ENCODE assay signal across 9 cellular contexts in genomic region chr5:151612689-151613427, GRCh38. TPM values are rescaled to one million over a fixed set of nuclear protein-coding genes. Genes with fewer than 3 reads are reported as not detected.
A peak's percentile ranks its signal among the peaks of the same experiment; 100 is the strongest.
DNase-seq lines count a peak whose midpoint lies in the region; ATAC-seq, FAIRE-seq and TF ChIP-seq lines count a peak whose summit lies in the region.
"Had no signal": no experiment of that assay in that cellular context is flagged by ENCODE, and none has a peak within 500 bp of the region (broad histone marks: within the 10 kb centered on the region; RNA-seq: fewer than 3 reads in every experiment).

No MANE protein-coding gene starts in this region.

- no peak for TF ChIP-seq CTCF in GM12865 (IDR thresholded peaks at IDR 0.05; ENCODE audit: insufficient read depth, low read depth, low read length, missing control alignments)
- TF ChIP-seq CTCF in HEK293 (tag by site-specific recombination; IDR thresholded peaks at IDR 0.05), result no peak
- no peak for TF ChIP-seq CTCF in epithelial cell of esophagus (IDR thresholded peaks at IDR 0.05; ENCODE audit: insufficient read depth, low read depth, low read length, missing control alignments)
- TF ChIP-seq CTCF in adrenal gland (IDR thresholded peaks at IDR 0.05), result no peak

- peaks cover 11 to 17% of the 10 kb centered on the region in 2 donors for H3K4me1 Mint-ChIP-seq in stimulated activated naive B cell treated with anti-CD40 and anti-IgM and Interleukin-4, amounts not matched to agents 10 μg/mL and 1 μg/mL and 100 μg/mL, for 72 hours

- peaks cover 0 to 3% of the 10 kb centered on the region in 2 donors for H3K9me3 Mint-ChIP-seq in stimulated activated naive B cell treated with anti-CD40 and anti-IgM and Interleukin-4, amounts not matched to agents 10 μg/mL and 1 μg/mL and 100 μg/mL, for 72 hours

- no peak for FAIRE-seq in RCC 7860 (lab: Jason Lieb, UNC)

- POLR2A ChIA-PET in HEK293 (lab: Yijun Ruan, JAX), result no interaction called here

- H3K27me3 Mint-ChIP-seq in stimulated activated naive B cell treated with anti-CD40 and anti-IgM and Interleukin-4, amounts not matched to agents 10 μg/mL and 1 μg/mL and 100 μg/mL, for 72 hours, result peaks cover 22 to 23% of the 10 kb centered on the region in 2 donors

- CTCF ChIA-PET in HEK293 (lab: Yijun Ruan, JAX), result interaction anchor here (0.6 to 1.5 kb wide), 4 partner anchors 38 to 659 kb away, joined by 3 read pairs; no protein-coding TSS in a partner anchor

- H3K27ac Mint-ChIP-seq in stimulated activated naive B cell treated with anti-CD40 and anti-IgM and Interleukin-4, amounts not matched to agents 10 μg/mL and 1 μg/mL and 100 μg/mL, for 72 hours, result peak overlapping the region; percentile 43

- DNase-seq in GM12865 (ENCODE audit: low read depth), result peak; percentile 75
- peak; percentile 46 for DNase-seq in RCC 7860 (ENCODE audit: low spot score)
- peak; percentile 99 for DNase-seq in epithelial cell of esophagus (ENCODE audit: low read depth)
- peak; percentile 17 for DNase-seq in stimulated activated naive B cell treated with anti-CD40 and anti-IgM and Interleukin-4, amounts not matched to agents 10 μg/mL and 1 μg/mL and 100 μg/mL, for 72 hours
- no peak for DNase-seq in NCI-H187 treated with DMSO at 0.1 percent for 48 hours (lab: John Stamatoyannopoulos, UW)
- no peak for DNase-seq in adrenal gland
- no peak for DNase-seq in NCI-H2107 (lab: John Stamatoyannopoulos, UW)

- intact Hi-C loops in adrenal gland (cut with DNase I), result no loop called here

- 31 to 43% (median 35%) methylated on average over 8 of the region's 8 CpGs for WGBS in adrenal gland, 4 donors

- H3K27ac ChIP-seq in HEK293 (ENCODE audit: extremely low read depth, low read depth, low read length) (no peak overlapping the region), adrenal gland (no peak overlapping the region)
- H3K27ac ChIP-seq: cardiac muscle cell had no signal

- no peaks in the 10 kb centered on the region for H3K27me3 ChIP-seq in adrenal gland
- H3K27me3 ChIP-seq: cardiac muscle cell had no signal

- H3K4me1 ChIP-seq in HEK293 (ENCODE audit: control insufficient read depth, insufficient read depth, low read length) (no peaks in the 10 kb centered on the region), adrenal gland (replicated peaks in 1 of 2) (no peaks in the 10 kb centered on the region)

- TF ChIP-seq POLR2A in adrenal gland (IDR thresholded peaks at IDR 0.05), result no peak

- H3K4me3 Mint-ChIP-seq in stimulated activated naive B cell treated with anti-CD40 and anti-IgM and Interleukin-4, amounts not matched to agents 10 μg/mL and 1 μg/mL and 100 μg/mL, for 72 hours, result peak overlapping the region in 1 of 2 donors; percentile 19

- no peaks in the 10 kb centered on the region for H3K36me3 Mint-ChIP-seq in stimulated activated naive B cell treated with anti-CD40 and anti-IgM and Interleukin-4, amounts not matched to agents 10 μg/mL and 1 μg/mL and 100 μg/mL, for 72 hours

- H3K36me3 ChIP-seq in HEK293 (ENCODE audit: control insufficient read depth in 2 of 2, insufficient read depth in 1 of 2, low read length in 2 of 2) (no peaks in the 10 kb centered on the region), adrenal gland (replicated peaks in 1 of 2) (no peaks in the 10 kb centered on the region)
- H3K36me3 ChIP-seq: cardiac muscle cell had no signal

- peak; percentile 88 to 92 for ATAC-seq in stimulated activated naive B cell treated with anti-CD40 and anti-IgM and Interleukin-4, amounts not matched to agents 10 μg/mL and 1 μg/mL and 100 μg/mL, for 72 hours (replicated peaks)

- H3K9me3 ChIP-seq in HEK293 (ENCODE audit: control insufficient read depth, insufficient read depth, low read depth, low read length) (no peaks in the 10 kb centered on the region), adrenal gland (replicated peaks in 1 of 3) (no peaks in the 10 kb centered on the region)

- H3K4me3 ChIP-seq in GM12865 (ENCODE audit: low read depth, low read length), result no peak overlapping the region
- no peak overlapping the region for H3K4me3 ChIP-seq in HEK293 (ENCODE audit: low read depth, low read length)
- H3K4me3 ChIP-seq in epithelial cell of esophagus (ENCODE audit: low read length), result no peak overlapping the region
- no peak overlapping the region for H3K4me3 ChIP-seq in adrenal gland
- H3K4me3 ChIP-seq: cardiac muscle cell had no signal

TF ChIP-seq in HEK293, 187 proteins besides CTCF, POLR2A, EP300 and RAD21:
- TF ChIP-seq ZFHX2 (tag by site-specific recombination; conservative IDR thresholded peaks at IDR 0.05) (no peak), ZNF600 (tag by site-specific recombination; IDR thresholded peaks at IDR 0.05) (no peak), ZNF776 (tag by site-specific recombination; IDR thresholded peaks at IDR 0.05; ENCODE audit: borderline replicate concordance) (0 out of 2 replicates have a peak, but pooled peaks have one; percentile 58), ZSCAN4 (tag by site-specific recombination; IDR thresholded peaks at IDR 0.05) (peak; percentile 50), ZNF704 (tag by site-specific recombination; IDR thresholded peaks at IDR 0.05) (no peak), ZNF114 (tag by site-specific recombination; IDR thresholded peaks at IDR 0.05) (0 out of 2 replicates have a peak, but pooled peaks have one; percentile 31), ZNF449 (tag by site-specific recombination; IDR thresholded peaks at IDR 0.05) (no peak), ZNF239 (tag by site-specific recombination; IDR thresholded peaks at IDR 0.05) (peak; percentile 58; the same call in 1 of the 2 replicates), ZNF664 (tag by site-specific recombination; IDR thresholded peaks at IDR 0.05) (no peak), SALL2 (tag by site-specific recombination; IDR thresholded peaks at IDR 0.05; ENCODE audit: borderline replicate concordance) (peak; percentile 57; the same call in 1 of the 2 replicates), EGR2 (tag by site-specific recombination; IDR thresholded peaks at IDR 0.05; ENCODE audit: low read depth) (peak; percentile 36; the same call in 1 of the 2 replicates)
TF ChIP-seq in HEK293: peak in this region for 6.

RNA-seq across cellular contexts. Expression of gene FAT2, which starts 21.7 kb away (rescaled TPM):
- under 1 TPM in 2 of 8 donors, not detected in 6; under 0.01 to 0.03 TPM for total RNA-seq in adrenal gland
- polyA plus RNA-seq in adrenal gland, result under 1 TPM in 2 of 3 donors, not detected in 1; under 0.01 to 0.08 TPM

Comparison
In these comparisons a context has a peak if more than half of its experiments do, and no peak if none do; other contexts are left out.
1. DNase-seq: peak in GM12865 (single experiment), RCC 7860 (single experiment), epithelial cell of esophagus (single experiment) and stimulated activated naive B cell treated with anti-CD40 and anti-IgM and Interleukin-4, amounts not matched to agents 10 μg/mL and 1 μg/mL and 100 μg/mL, for 72 hours (single experiment); none in NCI-H187 treated with DMSO at 0.1 percent for 48 hours (single experiment), adrenal gland (0 of 7) and NCI-H2107 (single experiment).